Comparison of ENCODE assay signal across 15 cellular contexts in the genomic region with DNA sequence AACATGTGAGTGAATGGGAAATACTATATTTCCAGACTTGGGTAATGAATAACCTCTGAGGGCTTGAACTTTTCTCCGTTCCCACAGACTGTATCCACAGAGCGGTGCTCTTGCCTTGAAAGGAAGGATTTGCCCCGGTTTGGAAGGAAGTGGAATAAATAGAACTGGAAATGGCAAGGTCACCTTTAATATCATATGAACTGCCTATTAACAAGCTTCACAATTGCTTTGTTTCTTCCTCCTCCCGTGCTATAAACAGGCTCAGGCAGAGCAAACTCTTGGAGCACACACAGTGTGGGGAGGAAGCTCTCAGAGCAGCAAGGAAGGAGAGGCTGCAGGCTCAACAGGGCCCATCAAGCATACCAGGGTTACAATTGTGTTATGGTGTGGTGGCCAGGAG. TPM values are rescaled to one million over a fixed set of nuclear protein-coding genes. Genes with fewer than 3 reads are reported as not detected.
A peak's percentile ranks its signal among the peaks of the same experiment; 100 is the strongest.
DNase-seq lines count a peak whose midpoint lies in the region; ATAC-seq and TF ChIP-seq lines count a peak whose summit lies in the region.
"Had no signal": no experiment of that assay in that cellular context is flagged by ENCODE, and none has a peak within 500 bp of the region (broad histone marks: within the 10 kb centered on the region; RNA-seq: fewer than 3 reads in every experiment).

No MANE protein-coding gene starts in this region.

- peaks cover 0 to 3% (median 0%) of the 10 kb centered on the region in 5 donors for H3K27me3 ChIP-seq in subcutaneous abdominal adipose tissue (ENCODE audit: control insufficient read depth in 5 of 5, insufficient read depth in 4 of 5, low read length in 5 of 5)
- H3K27me3 ChIP-seq: SJCRH30 had no signal

- no peak for TF ChIP-seq CTCF in endothelial cell (IDR thresholded peaks at IDR 0.05; ENCODE audit: unreplicated experiment)

- intact Hi-C loops in head of caudate nucleus (cut with DNase I) = no loop called here

- H3K4me3 ChIP-seq in subcutaneous abdominal adipose tissue (ENCODE audit: low read depth in 1 of 5, low read length in 5 of 5) = no peak overlapping the region
- H3K4me3 ChIP-seq: SJCRH30 had no signal

- H3K27ac Mint-ChIP-seq in endothelial cell (ENCODE audit: unreplicated experiment) = peak overlapping the region; percentile 65
- H3K27ac Mint-ChIP-seq: activated CD8-positive, alpha-beta memory T cell treated with anti-CD3 and anti-CD28 coated beads, Interleukin-2, amount 10 ng/mL, durations not matched to agents 7 days and 5 days had no signal

- no peak overlapping the region for H3K4me3 Mint-ChIP-seq in endothelial cell (ENCODE audit: unreplicated experiment)
- H3K4me3 Mint-ChIP-seq: activated CD8-positive, alpha-beta memory T cell treated with anti-CD3 and anti-CD28 coated beads, Interleukin-2, amount 10 ng/mL, durations not matched to agents 7 days and 5 days had no signal

- no peaks in the 10 kb centered on the region for H3K9me3 Mint-ChIP-seq in endothelial cell (ENCODE audit: unreplicated experiment)

- DNase-seq in DMS153 (lab: John Stamatoyannopoulos, UW) = peak; percentile 6
- no peak for DNase-seq in DMS153 treated with DMSO at 0.1 percent for 48 hours (lab: John Stamatoyannopoulos, UW; ENCODE audit: unreplicated experiment)
- no peak for DNase-seq in endothelial cell (ENCODE audit: low spot score)
- peak; percentile 54 to 71 for DNase-seq in lung microvascular endothelial cell (ENCODE audit: low read depth in 2 of 2)
- DNase-seq in NCI-H526 (lab: John Stamatoyannopoulos, UW) = no peak
- no peak for DNase-seq in head of caudate nucleus
- DNase-seq: activated CD8-positive, alpha-beta memory T cell treated with anti-CD3 and anti-CD28 coated beads, Interleukin-2, amount 10 ng/mL, durations not matched to agents 7 days and 5 days; activated naive CD4-positive, alpha-beta T cell treated with anti-CD3 and anti-CD28 coated beads, Interleukin-2, amount 50 U/mL, for 16 hours; cerebellar nuclear complex; IMR-90; NCI-H1694; SJCRH30 had no signal

- no peaks in the 10 kb centered on the region for H3K36me3 ChIP-seq in subcutaneous abdominal adipose tissue (ENCODE audit: control insufficient read depth in 5 of 5, insufficient read depth in 5 of 5, low read length in 5 of 5)
- H3K36me3 ChIP-seq: SJCRH30 had no signal

- peaks cover 5% of the 10 kb centered on the region for H3K27me3 Mint-ChIP-seq in endothelial cell (ENCODE audit: unreplicated experiment)
- H3K27me3 Mint-ChIP-seq: activated CD8-positive, alpha-beta memory T cell treated with anti-CD3 and anti-CD28 coated beads, Interleukin-2, amount 10 ng/mL, durations not matched to agents 7 days and 5 days had no signal

- no peak overlapping the region for H3K9ac ChIP-seq in subcutaneous abdominal adipose tissue (ENCODE audit: low read length in 5 of 5)

- H3K27ac ChIP-seq in subcutaneous abdominal adipose tissue (ENCODE audit: low read depth, low read length) = peak overlapping the region; percentile 11
- H3K27ac ChIP-seq: 22Rv1, SJCRH30 had no signal

- H3K9me3 ChIP-seq in subcutaneous abdominal adipose tissue (ENCODE audit: control insufficient read depth in 5 of 5, low read length in 5 of 5) = no peaks in the 10 kb centered on the region

- no peak for ATAC-seq in GM21360 (IDR thresholded peaks at IDR 0.05; ENCODE audit: unreplicated experiment)
- ATAC-seq: activated CD8-positive, alpha-beta memory T cell treated with anti-CD3 and anti-CD28 coated beads, Interleukin-2, amount 10 ng/mL, durations not matched to agents 7 days and 5 days had no signal

- H3K4me1 Mint-ChIP-seq in endothelial cell (ENCODE audit: unreplicated experiment) = peaks cover 44% of the 10 kb centered on the region

- peaks cover 3 to 28% (median 11%) of the 10 kb centered on the region in 5 donors for H3K4me1 ChIP-seq in subcutaneous abdominal adipose tissue (ENCODE audit: control insufficient read depth in 5 of 5, insufficient read depth in 5 of 5, low read length in 5 of 5)

- no peaks in the 10 kb centered on the region for H3K36me3 Mint-ChIP-seq in endothelial cell (ENCODE audit: low read depth, unreplicated experiment)

RNA-seq across cellular contexts. Expression of a gene that starts 28.5 kb away (rescaled TPM):
- 82.9 TPM for total RNA-seq in endothelial cell (ENCODE audit: unreplicated experiment)
- 24.4 and 36.0 TPM in 2 replicates for total RNA-seq in lung microvascular endothelial cell

Comparison
In these comparisons a context has a peak if more than half of its experiments do, and no peak if none do; other contexts are left out.
1. DNase-seq: peak in DMS153 (single experiment) and lung microvascular endothelial cell (2 of 2); none in DMS153 treated with DMSO at 0.1 percent for 48 hours (single experiment), endothelial cell (single experiment), NCI-H526 (0 of 2) and head of caudate nucleus (0 of 42).